Comparison of ENCODE assay signal across 34 cellular contexts in the genomic region with DNA sequence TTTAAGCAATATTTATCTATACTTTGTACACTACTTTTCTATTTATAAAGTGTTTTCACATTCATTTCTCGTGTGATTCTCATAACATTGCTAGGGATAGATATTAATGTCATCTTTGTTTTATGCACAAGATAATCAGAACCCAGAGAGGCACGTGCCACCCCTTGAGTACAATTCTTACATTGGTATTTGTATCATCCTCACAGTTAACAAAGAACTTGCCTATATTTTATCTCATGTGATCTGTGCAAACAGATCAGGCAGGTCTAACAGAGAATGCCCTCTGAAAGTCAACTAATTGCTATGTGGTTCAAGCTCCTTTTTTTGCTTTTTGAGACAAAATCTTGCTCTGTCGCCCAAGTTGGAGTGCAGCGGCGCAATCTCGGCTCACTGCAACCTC.
"Had no signal": no experiment of that assay in that cellular context is flagged by ENCODE, and none has a peak within 500 bp of the region (broad histone marks: within the 10 kb centered on the region; RNA-seq: fewer than 3 reads in every experiment).

No MANE protein-coding gene starts in this region.

- DNase-seq: Karpas-422, Kasumi-1, MG63, MM.1S, MV-4-11, NCI-H1048, NCI-H1092, NCI-H1092 treated with DMSO at 0.1 percent for 48 hours, NCI-H1105, NCI-H1105 treated with DMSO at 0.1 percent for 48 hours, NCI-H1417, NCI-H1417 treated with DMSO at 0.1 percent for 48 hours, NCI-H1436, NCI-H1436 treated with DMSO at 0.1 percent for 48 hours, NCI-H146, NCI-H1694, NCI-H1694 treated with DMSO at 0.1 percent for 48 hours, NCI-H187, NCI-H187 treated with DMSO at 0.1 percent for 48 hours, NCI-H1930, NCI-H2029, NCI-H2029 treated with DMSO at 0.1 percent for 48 hours, NCI-H2081, NCI-H2081 treated with DMSO at 0.1 percent for 48 hours, NCI-H2107, NCI-H2171, NCI-H2171 treated with DMSO at 0.1 percent for 48 hours, NCI-H2227 treated with DMSO at 0.1 percent for 48 hours, NCI-H226, NCI-H345, NCI-H446, NCI-H446 treated with DMSO at 0.1 percent for 48 hours, NCI-H510A, NCI-H510A treated with DMSO at 0.1 percent for 48 hours had no signal
